ENCODE assay signal across 14 cellular contexts in the genomic region with DNA sequence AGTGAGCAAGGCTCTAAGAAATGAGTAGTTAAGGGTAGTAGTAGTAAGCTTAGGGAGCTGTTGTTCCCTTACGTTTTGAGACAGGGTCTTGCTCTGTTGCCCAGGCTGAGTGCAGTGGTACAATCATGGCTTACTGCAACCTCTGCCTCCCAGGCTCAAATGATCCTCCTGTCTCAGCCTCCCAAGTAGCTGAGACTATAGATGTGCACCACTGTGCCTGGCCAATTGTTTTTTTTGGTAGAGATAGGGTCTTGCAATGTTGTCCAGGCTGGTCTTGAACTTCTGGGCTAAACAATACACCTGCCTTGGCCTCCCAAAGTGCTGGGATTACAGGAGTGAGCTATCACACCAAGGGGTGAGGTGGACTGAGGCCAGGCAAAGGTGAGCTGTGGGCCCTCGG. TPM values are rescaled to one million over a fixed set of nuclear protein-coding genes. Genes with fewer than 3 reads are reported as not detected.
"Had no signal": no experiment of that assay in that cellular context is flagged by ENCODE, and none has a peak within 500 bp of the region (broad histone marks: within the 10 kb centered on the region; RNA-seq: fewer than 3 reads in every experiment).

No MANE protein-coding gene starts in this region.

- H3K4me1 ChIP-seq: parathyroid adenoma had no signal

- H3K9ac ChIP-seq: parathyroid adenoma had no signal

- H3K9me3 ChIP-seq: transverse colon had no signal

- H3K36me3 ChIP-seq: brain microvascular endothelial cell, transverse colon had no signal

- H3K36me3 Mint-ChIP-seq: natural killer cell had no signal

- H3K4me1 Mint-ChIP-seq: natural killer cell had no signal

- FAIRE-seq: colon, TTC549 had no signal

- H3K4me3 ChIP-seq: transverse colon had no signal

- H3K27ac Mint-ChIP-seq: natural killer cell; T-helper 2 cell treated with Interferon-gamma antibody and Interleukin-4, amounts not matched to agents 5 μg/mL and 100 μg/mL, for 36 hours had no signal

- H2AFZ ChIP-seq: parathyroid adenoma had no signal

- H3K27me3 ChIP-seq: brain microvascular endothelial cell, dorsolateral prefrontal cortex, transverse colon had no signal

- H3K79me2 ChIP-seq: parathyroid adenoma had no signal

- H3K4me3 Mint-ChIP-seq: activated T-cell treated with anti-CD3 and anti-CD28 coated beads, Interleukin-2, amount 50 U/mL, for 24 hours; natural killer cell; T-helper 2 cell treated with Interferon-gamma antibody and Interleukin-4, amounts not matched to agents 5 μg/mL and 100 μg/mL, for 36 hours had no signal

- H3K27ac ChIP-seq: brain microvascular endothelial cell, dorsolateral prefrontal cortex, parathyroid adenoma had no signal

- DNase-seq: activated naive CD8-positive, alpha-beta T cell treated with anti-CD3 and anti-CD28 coated beads, Interleukin-2, amount 50 U/mL, for 24 hours; central memory CD4-positive, alpha-beta T cell; natural killer cell; stimulated activated CD8-positive, alpha-beta memory T cell treated with anti-CD3 and anti-CD28 coated beads, Interleukin-4, amount 100 ng/mL, for 48 hours; stimulated activated naive CD8-positive, alpha-beta T cell treated with anti-CD3 and anti-CD28 coated beads, Interleukin-15, Interleukin-2, amounts not matched to agents 100 U/mL and 50 U/mL, for 24 hours; transverse colon had no signal

RNA-seq across cellular contexts. Expression of gene SMIM38, which starts 10.0 kb away (rescaled TPM):
- total RNA-seq: glomerular endothelial cell had no signal
